Comparison of ENCODE assay signal across 14 cellular contexts in the genomic region with DNA sequence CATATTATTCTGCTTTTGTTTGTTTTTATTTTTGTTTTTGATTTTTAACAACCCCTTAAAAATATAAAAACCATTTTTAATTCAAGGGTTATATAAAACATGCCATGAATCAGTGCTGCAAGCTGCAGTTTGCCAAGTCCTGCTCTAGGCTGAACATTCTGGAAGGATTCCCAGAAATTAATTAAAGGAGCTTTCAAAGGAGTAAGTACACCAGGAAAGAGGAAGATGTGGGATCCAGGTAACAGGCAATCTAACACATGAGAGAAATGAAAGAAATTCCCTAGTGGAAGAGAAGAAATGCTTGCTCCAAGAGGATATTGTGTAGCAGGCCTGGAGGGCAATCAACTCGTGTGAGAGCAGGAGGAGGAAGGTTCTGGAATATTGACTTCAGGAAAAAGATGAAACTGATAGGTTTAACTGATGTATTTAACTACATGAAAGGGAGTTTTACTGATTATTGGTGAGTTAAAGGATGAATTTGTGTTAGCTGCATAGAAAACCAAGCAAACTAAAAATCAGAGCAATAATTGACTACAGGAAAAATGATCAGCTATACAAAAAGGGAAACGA.
DNase-seq lines count a peak whose midpoint lies in the region; ATAC-seq and TF ChIP-seq lines count a peak whose summit lies in the region.
"Had no signal": no experiment of that assay in that cellular context is flagged by ENCODE, and none has a peak within 500 bp of the region (broad histone marks: within the 10 kb centered on the region; RNA-seq: fewer than 3 reads in every experiment).

No MANE protein-coding gene starts in this region.

- peaks cover 34% of the 10 kb centered on the region for H3K4me1 ChIP-seq in mammary epithelial cell (ENCODE audit: insufficient read depth, low read length)

- no TSS peak for BruUV-seq in mammary epithelial cell (replicated peaks; lab: Mats Ljungman, UMichigan)

- H3K9ac ChIP-seq in mammary epithelial cell (ENCODE audit: insufficient read depth, low read length), result no peak overlapping the region

- DNase-seq in AG10803 (ENCODE audit: low read depth) (peak; percentile 73), LHCN-M2 (ENCODE audit: low read depth) (peak; percentile 15), mammary epithelial cell (peak; percentile 56), kidney glomerular epithelial cell (lab: John Stamatoyannopoulos, UW) (peak; percentile 30), occipital lobe (lab: John Stamatoyannopoulos, UW) (no peak)
- DNase-seq: activated CD8-positive, alpha-beta T cell treated with anti-CD3 and anti-CD28 coated beads, Interleukin-2, amount 10 ng/mL, durations not matched to agents 7 days and 5 days; AML-193; GF-D8; T-helper 1 cell; trophoblast cell had no signal

- H3K79me2 ChIP-seq in mammary epithelial cell (ENCODE audit: insufficient read depth, low read length), result no peaks in the 10 kb centered on the region

- H4K20me1 ChIP-seq in mammary epithelial cell (ENCODE audit: insufficient read depth, low read length), result no peaks in the 10 kb centered on the region

- dilution Hi-C loops in mammary epithelial cell (cut with HindIII; ENCODE audit: low sequenced_read_pairs), result no loop called here

- no peak overlapping the region for H3K27ac ChIP-seq in mammary epithelial cell (ENCODE audit: insufficient read depth, low read depth, low read length)
- H3K27ac ChIP-seq: HL-60 had no signal

- CTCF ChIA-PET in mammary epithelial cell (lab: Charles Lee; ENCODE audit: low non-redundant PET), result no interaction called here

- intact Hi-C loops in mammary epithelial cell (cut with micrococcal nuclease), result no loop called here

- in situ Hi-C loops in mammary epithelial cell (cut with MboI; ENCODE audit: low sequenced_read_pairs in 2 of 2), result no loop called here

- H3K27me3 ChIP-seq in mammary epithelial cell (ENCODE audit: insufficient read depth, low read length), result no peaks in the 10 kb centered on the region

- H3K9me3 ChIP-seq in mammary epithelial cell (replicated peaks; ENCODE audit: insufficient read depth, low read length), result no peaks in the 10 kb centered on the region

- peak overlapping the region; percentile 76 for H2AFZ ChIP-seq in mammary epithelial cell (ENCODE audit: low read depth, low read length)

- TF ChIP-seq CTCF in AG10803 (conservative IDR thresholded peaks at IDR 0.05; ENCODE audit: low read length), result no peak
- TF ChIP-seq CTCF in mammary epithelial cell (conservative IDR thresholded peaks at IDR 0.05 in 1 of 2, IDR thresholded peaks at IDR 0.05 in 1 of 2; ENCODE audit: extremely low read depth in 1 of 2, insufficient read depth in 1 of 2, low read depth in 1 of 2, low read length in 2 of 2), result no peak

- ATAC-seq in GM21447 (IDR thresholded peaks at IDR 0.05; ENCODE audit: unreplicated experiment) (no peak), HG03135 (IDR thresholded peaks at IDR 0.05; ENCODE audit: unreplicated experiment) (no peak), GM21723 (IDR thresholded peaks at IDR 0.05; ENCODE audit: unreplicated experiment) (no peak)
- ATAC-seq: activated CD8-positive, alpha-beta T cell treated with anti-CD3 and anti-CD28 coated beads, Interleukin-2, amount 10 ng/mL, durations not matched to agents 7 days and 5 days had no signal

- 27% methylated on average over 2 of the region's 2 CpGs for WGBS in mammary epithelial cell (ENCODE audit: low coverage, missing lambda C conversion rate)

- no peak overlapping the region for H3K4me2 ChIP-seq in mammary epithelial cell (ENCODE audit: insufficient read depth, low read depth, low read length)

- no peaks in the 10 kb centered on the region for H3K36me3 ChIP-seq in mammary epithelial cell (ENCODE audit: insufficient read depth, low read length)

- H3K4me3 ChIP-seq in AG10803 (ENCODE audit: low read length) (no peak overlapping the region), mammary epithelial cell (replicated peaks in 1 of 3; ENCODE audit: insufficient read depth in 1 of 3, low read depth in 2 of 3, low read length in 3 of 3) (peak overlapping the region in 1 of 3 experiments; percentile 18)
